Comparison of ENCODE assay signal across 8 cellular contexts in genomic region chr7:25056368-25056767, GRCh38.
"Had no signal": no experiment of that assay in that cellular context is flagged by ENCODE, and none has a peak within 500 bp of the region (broad histone marks: within the 10 kb centered on the region; RNA-seq: fewer than 3 reads in every experiment).

No MANE protein-coding gene starts in this region.

- DNase-seq: GDM1, GF-D8 had no signal

- H3K4me3 ChIP-seq: GM12878 had no signal

- ATAC-seq: GM12878 had no signal

- FAIRE-seq: G401.6, GM12878, GM12891, GM12892, GM18507, GM19239 had no signal
